ENCODE assay signal across 1 cellular context in the genomic region with DNA sequence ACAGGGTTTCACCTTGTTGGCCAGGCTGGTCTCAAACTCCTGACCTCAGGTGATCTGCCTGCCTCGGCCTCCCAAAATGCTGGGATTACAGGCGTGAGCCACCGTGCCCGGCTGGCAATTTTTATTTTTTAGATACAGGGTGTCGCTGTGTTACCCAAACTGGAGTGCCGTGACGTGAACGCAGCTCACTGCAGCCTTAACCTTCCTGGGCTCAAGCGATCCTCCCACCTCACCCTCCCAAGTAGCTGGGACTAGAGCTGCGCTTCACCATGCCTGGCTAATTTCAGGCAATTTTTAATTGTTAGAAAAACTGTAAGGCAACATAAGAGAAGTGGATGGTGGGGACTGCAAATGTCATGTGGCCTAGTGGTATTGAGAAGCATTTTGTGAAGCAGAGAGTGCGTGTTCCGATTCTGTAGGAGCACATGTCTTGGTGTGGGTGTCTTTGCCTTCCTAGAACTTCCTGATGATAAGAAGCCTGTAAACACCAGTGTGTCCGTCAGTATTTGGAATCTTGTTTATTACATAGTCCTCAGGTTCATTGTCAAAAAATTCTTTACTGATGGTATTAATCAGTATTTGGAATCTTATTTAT.
TF ChIP-seq lines count a peak whose summit lies in the region.

No MANE protein-coding gene starts in this region.

TF ChIP-seq in GM12878, 131 proteins besides CTCF, POLR2A, EP300 and RAD21:
- no peak for TF ChIP-seq USF1 (IDR thresholded peaks at IDR 0.05; ENCODE audit: borderline replicate concordance, extremely low read length, insufficient read depth, low read depth, low read length)
- no peak for TF ChIP-seq NR2C1 (IDR thresholded peaks at IDR 0.05)
- TF ChIP-seq MEF2B (IDR thresholded peaks at IDR 0.05; ENCODE audit: partially characterized antibody, poor library complexity, severe bottlenecking): no peak
- no peak for TF ChIP-seq CEBPB (IDR thresholded peaks at IDR 0.05; ENCODE audit: borderline replicate concordance in 1 of 2, low read depth in 2 of 2, low read length in 2 of 2)
- TF ChIP-seq, protein P1, sequence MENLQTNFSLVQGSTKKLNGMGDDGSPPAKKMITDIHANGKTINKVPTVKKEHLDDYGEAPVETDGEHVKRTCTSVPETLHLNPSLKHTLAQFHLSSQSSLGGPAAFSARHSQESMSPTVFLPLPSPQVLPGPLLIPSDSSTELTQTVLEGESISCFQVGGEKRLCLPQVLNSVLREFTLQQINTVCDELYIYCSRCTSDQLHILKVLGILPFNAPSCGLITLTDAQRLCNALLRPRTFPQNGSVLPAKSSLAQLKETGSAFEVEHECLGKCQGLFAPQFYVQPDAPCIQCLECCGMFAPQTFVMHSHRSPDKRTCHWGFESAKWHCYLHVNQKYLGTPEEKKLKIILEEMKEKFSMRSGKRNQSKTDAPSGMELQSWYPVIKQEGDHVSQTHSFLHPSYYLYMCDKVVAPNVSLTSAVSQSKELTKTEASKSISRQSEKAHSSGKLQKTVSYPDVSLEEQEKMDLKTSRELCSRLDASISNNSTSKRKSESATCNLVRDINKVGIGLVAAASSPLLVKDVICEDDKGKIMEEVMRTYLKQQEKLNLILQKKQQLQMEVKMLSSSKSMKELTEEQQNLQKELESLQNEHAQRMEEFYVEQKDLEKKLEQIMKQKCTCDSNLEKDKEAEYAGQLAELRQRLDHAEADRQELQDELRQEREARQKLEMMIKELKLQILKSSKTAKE (IDR thresholded peaks at IDR 0.05; ENCODE audit: low read depth, poor library complexity, severe bottlenecking): no peak
- TF ChIP-seq ZBTB40 (IDR thresholded peaks at IDR 0.05; ENCODE audit: borderline replicate concordance): no peak
- TF ChIP-seq KAT2A (conservative IDR thresholded peaks at IDR 0.05; ENCODE audit: control insufficient read depth, low read depth, low read length): no peak
- TF ChIP-seq REST (IDR thresholded peaks at IDR 0.05; ENCODE audit: low read depth, low read length): no peak
- no peak for TF ChIP-seq ASH2L (IDR thresholded peaks at IDR 0.05; ENCODE audit: borderline replicate concordance, low read depth)
- TF ChIP-seq MYC (IDR thresholded peaks at IDR 0.05; ENCODE audit: insufficient read depth, insufficient read length, insufficient replicate concordance, low read length, severe bottlenecking): no peak
- no peak for TF ChIP-seq MTA2 (IDR thresholded peaks at IDR 0.05; ENCODE audit: low read depth)
- no peak for TF ChIP-seq JUNB (IDR thresholded peaks at IDR 0.05)
- no peak for TF ChIP-seq TAF1 (IDR thresholded peaks at IDR 0.05; ENCODE audit: borderline replicate concordance, low read depth, low read length)
- no peak for TF ChIP-seq SRF (IDR thresholded peaks at IDR 0.05; ENCODE audit: low read depth in 2 of 2, low read length in 2 of 2)
- TF ChIP-seq STAT1 (conservative IDR thresholded peaks at IDR 0.05): no peak
- no peak for TF ChIP-seq CREM (IDR thresholded peaks at IDR 0.05; ENCODE audit: low read depth)
- TF ChIP-seq NFYA (IDR thresholded peaks at IDR 0.05; ENCODE audit: borderline replicate concordance, low read depth, low read length): no peak
